Comparison of ENCODE assay signal across 22 cellular contexts in the genomic region with DNA sequence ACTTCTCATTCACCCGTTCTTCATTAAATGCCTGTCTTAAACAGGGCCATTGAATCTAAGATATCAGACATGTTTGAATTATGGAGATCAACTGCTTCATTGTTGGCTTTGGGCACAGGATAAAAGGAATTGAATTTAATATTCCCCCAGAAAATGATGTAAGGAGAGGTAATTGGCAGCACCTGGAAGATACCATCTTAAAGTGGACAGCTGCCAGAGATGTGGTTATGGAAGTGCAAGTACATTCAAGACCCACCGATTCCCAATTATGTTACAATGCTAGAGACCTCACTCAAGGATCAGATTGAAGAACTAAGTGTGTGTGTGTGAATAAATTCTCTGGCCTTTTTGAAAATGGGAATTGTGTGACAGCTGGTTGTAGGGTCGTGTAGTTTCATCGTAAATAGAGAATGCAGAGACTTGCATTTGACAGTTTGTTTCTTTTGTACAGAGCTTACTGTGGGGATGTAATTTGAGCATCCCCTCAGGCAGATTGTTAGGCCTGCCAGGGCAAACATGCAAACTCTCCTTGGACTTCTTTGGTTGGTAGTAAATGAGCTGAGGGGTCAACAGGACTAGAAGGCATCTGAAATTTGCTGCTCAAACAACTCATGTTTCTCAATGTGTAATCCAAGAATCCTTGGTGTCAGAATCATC.
A peak's percentile ranks its signal among the peaks of the same experiment; 100 is the strongest.
DNase-seq lines count a peak whose midpoint lies in the region; ATAC-seq lines count a peak whose summit lies in the region.
"Had no signal": no experiment of that assay in that cellular context is flagged by ENCODE, and none has a peak within 500 bp of the region (broad histone marks: within the 10 kb centered on the region; RNA-seq: fewer than 3 reads in every experiment).

No MANE protein-coding gene starts in this region.

- DNase-seq in DMS 273 (lab: John Stamatoyannopoulos, UW; ENCODE audit: unreplicated experiment) (peak; percentile 50), NCI-H1105 (lab: John Stamatoyannopoulos, UW) (peak; percentile 53), NCI-H524 treated with DMSO at 0.1 percent for 48 hours (lab: John Stamatoyannopoulos, UW) (peak; percentile 52), astrocyte of the hippocampus (ENCODE audit: low read depth, low spot score) (peak; percentile 20), ureter (ENCODE audit: low spot score) (no peak), NCI-H128 (lab: John Stamatoyannopoulos, UW; ENCODE audit: unreplicated experiment) (no peak), sciatic nerve (ENCODE audit: low spot score) (no peak)
- DNase-seq: activated CD8-positive, alpha-beta T cell treated with anti-CD3 and anti-CD28 coated beads for 36 hours; activated effector memory CD4-positive, alpha-beta T cell treated with Interleukin-2 at 50 U/mL for 16 hours; dermis blood vessel endothelial cell; left lung; mesendoderm; MG63; NCI-H510A treated with DMSO at 0.1 percent for 48 hours; psoas muscle; stimulated activated CD4-positive, alpha-beta T cell treated with anti-CD3 and anti-CD28 coated beads, Interleukin-4, amount 100 ng/mL, for 4 hours; stimulated activated naive B cell treated with anti-CD40 and anti-IgM and Interleukin-4, amounts not matched to agents 10 μg/mL and 1 μg/mL and 100 μg/mL, for 72 hours; T-helper 17 cell; upper lobe of right lung had no signal

- intact Hi-C loops in sciatic nerve (cut with DNase I) = no loop called here

- ATAC-seq in HG02642 (IDR thresholded peaks at IDR 0.05; ENCODE audit: poor library complexity, unreplicated experiment) = no peak
- ATAC-seq in sciatic nerve = no peak
- ATAC-seq: activated CD4-positive, CD25-positive, alpha-beta regulatory T cell treated with anti-CD3 and anti-CD28 coated beads, Interleukin-2, amount 50 U/mL, for 24 hours; activated CD8-positive, alpha-beta T cell treated with anti-CD3 and anti-CD28 coated beads for 36 hours; K562; left lung; psoas muscle; stimulated activated naive B cell treated with anti-CD40 and anti-IgM and Interleukin-4, amounts not matched to agents 10 μg/mL and 1 μg/mL and 100 μg/mL, for 72 hours; T-helper 17 cell; upper lobe of right lung had no signal

Comparison
In these comparisons a context has a peak if more than half of its experiments do, and no peak if none do; other contexts are left out.
1. DNase-seq: peak in DMS 273 (single experiment), NCI-H1105 (single experiment), NCI-H524 treated with DMSO at 0.1 percent for 48 hours (single experiment) and astrocyte of the hippocampus (single experiment); none in ureter (single experiment), NCI-H128 (single experiment) and sciatic nerve (single experiment).